Comparison of ENCODE assay signal across 9 cellular contexts in genomic region chr3:53250881-53251605, GRCh38. TPM values are rescaled to one million over a fixed set of nuclear protein-coding genes. Genes with fewer than 3 reads are reported as not detected.
DNase-seq lines count a peak whose midpoint lies in the region; ATAC-seq and TF ChIP-seq lines count a peak whose summit lies in the region.
"Had no signal": no experiment of that assay in that cellular context is flagged by ENCODE, and none has a peak within 500 bp of the region (broad histone marks: within the 10 kb centered on the region; RNA-seq: fewer than 3 reads in every experiment).

No MANE protein-coding gene starts in this region.

- no peak overlapping the region; the same call in 1 of the 2 replicates for H3K4ac ChIP-seq in H9 (ENCODE audit: low read depth, low read length)

- H3K4me3 ChIP-seq in AG04449 (ENCODE audit: low read depth, low read length) = peak overlapping the region; percentile 12; the same call in 1 of the 2 replicates
- H3K4me3 ChIP-seq in ascending aorta = no peak overlapping the region
- H3K4me3 ChIP-seq in lower lobe of right lung = peak overlapping the region; percentile 6
- H3K4me3 ChIP-seq in hepatocyte = no peak overlapping the region

- H3K4me1 ChIP-seq in H9 (ENCODE audit: insufficient read depth, low read length) = peaks cover 22% of the 10 kb centered on the region; the same call in 1 of the 2 replicates
- peaks cover 3 to 41% of the 10 kb centered on the region in 2 donors for H3K4me1 ChIP-seq in ascending aorta
- H3K4me1 ChIP-seq in lower lobe of right lung = peaks cover 75% of the 10 kb centered on the region
- peaks cover 21% of the 10 kb centered on the region for H3K4me1 ChIP-seq in hepatocyte (ENCODE audit: insufficient read depth)

- H2AFZ ChIP-seq in H9 (ENCODE audit: low read length) (no peak overlapping the region), hepatocyte (no peak overlapping the region)

- no peak overlapping the region for H2BK12ac ChIP-seq in H9 (ENCODE audit: insufficient read length, low read depth, low read length)

- CTCF ChIA-PET in AG04449 (lab: Yijun Ruan, JAX) = interaction anchor here (1.0 to 1.2 kb wide), 4 partner anchors 14 to 55 kb away, joined by 3 to 4 read pairs (median 4); no protein-coding TSS in a partner anchor

- no peak overlapping the region for H4K5ac ChIP-seq in H9 (ENCODE audit: insufficient read length, low read depth, low read length)

- H3K4me2 ChIP-seq in H9 (ENCODE audit: insufficient read depth, insufficient read length, low read length) (peak overlapping the region; percentile 17), hepatocyte (no peak overlapping the region)

- H3K27ac Mint-ChIP-seq in H9 = peak overlapping the region; percentile 53 to 98 (median 90)

- no peaks in the 10 kb centered on the region for H3K9me3 Mint-ChIP-seq in H9

- ATAC-seq in lower lobe of right lung (no peak), GM21381 (IDR thresholded peaks at IDR 0.05; ENCODE audit: unreplicated experiment) (no peak), GM21528 (IDR thresholded peaks at IDR 0.05; ENCODE audit: low FRiP score, unreplicated experiment) (no peak)
- ATAC-seq: T-helper 17 cell had no signal

- no peak overlapping the region for H3K56ac ChIP-seq in H9 (ENCODE audit: insufficient read length, low read depth, low read length)

- no peak overlapping the region for H3K23ac ChIP-seq in H9 (ENCODE audit: insufficient read length, low read depth, low read length)

- H3K36me3 ChIP-seq in ascending aorta (no peaks in the 10 kb centered on the region), lower lobe of right lung (no peaks in the 10 kb centered on the region), hepatocyte (replicated peaks; ENCODE audit: insufficient read depth, low read depth) (no peaks in the 10 kb centered on the region)

- DNase-seq in AG04449 (ENCODE audit: low read depth, low spot score) (no peak), H9 (no peak), ascending aorta (ENCODE audit: low spot score in 2 of 2) (no peak), lower lobe of right lung (no peak), mesenteric fat pad (ENCODE audit: low spot score) (no peak), hepatocyte (ENCODE audit: low spot score) (no peak)
- DNase-seq: T-helper 17 cell had no signal

- no peak for TF ChIP-seq CTCF in AG04449 (IDR thresholded peaks at IDR 0.05; ENCODE audit: insufficient read depth, low read length, missing control alignments)
- no peak for TF ChIP-seq CTCF in H9 (conservative IDR thresholded peaks at IDR 0.05)
- no peak for TF ChIP-seq CTCF in ascending aorta (IDR thresholded peaks at IDR 0.05)
- no peak for TF ChIP-seq CTCF in lower lobe of right lung (IDR thresholded peaks at IDR 0.05)
- no peak for TF ChIP-seq CTCF in hepatocyte (IDR thresholded peaks at IDR 0.05; ENCODE audit: poor library complexity)

- no peak overlapping the region for H3K9ac ChIP-seq in H9 (ENCODE audit: extremely low read depth, insufficient read length, low read length)

- POLR2A ChIA-PET in AG04449 (lab: Yijun Ruan, JAX) = interaction anchor here (0.7 kb wide), 1 partner anchor 8 kb away, joined by 3 read pairs; no protein-coding TSS in a partner anchor

- peak overlapping the region in 1 of 2 experiments; percentile 96; a peak in 3 of 5 replicates for H3K4me3 Mint-ChIP-seq in H9
- H3K4me3 Mint-ChIP-seq: T-helper 17 cell had no signal

- H3K27me3 Mint-ChIP-seq in H9 (ENCODE audit: low read depth) = no peaks in the 10 kb centered on the region; the same call in 1 of the 2 replicates
- H3K27me3 Mint-ChIP-seq: T-helper 17 cell had no signal

- H2BK15ac ChIP-seq in H9 (ENCODE audit: low read depth, low read length) = no peak overlapping the region

- no peak overlapping the region for H2AK5ac ChIP-seq in H9 (ENCODE audit: insufficient read length, low read length)

- H2BK20ac ChIP-seq in H9 (ENCODE audit: low read depth, low read length, poor library complexity, severe bottlenecking) = no peak overlapping the region

- peaks cover 54 to 68% of the 10 kb centered on the region in 2 experiments for H3K4me1 Mint-ChIP-seq in H9

- H3K27me3 ChIP-seq in H9 (ENCODE audit: insufficient read depth, low read length) = no peaks in the 10 kb centered on the region
- H3K27me3 ChIP-seq in ascending aorta = no peaks in the 10 kb centered on the region
- H3K27me3 ChIP-seq in lower lobe of right lung (ENCODE audit: low read depth) = no peaks in the 10 kb centered on the region
- H3K27me3 ChIP-seq in hepatocyte = no peaks in the 10 kb centered on the region

- H3K14ac ChIP-seq in H9 (ENCODE audit: insufficient read depth, low read length) = peak overlapping the region; percentile 39; the same call in 1 of the 2 replicates

- intact Hi-C loops in ascending aorta (cut with DNase I) = no loop called here
- intact Hi-C loops in lower lobe of right lung (cut with DNase I) = no loop called here

- no peak overlapping the region for H3K18ac ChIP-seq in H9 (ENCODE audit: insufficient read length, low read depth, low read length)

- no CpG with 5 or more reads among the region's 4 CpGs for WGBS in H9 (ENCODE audit: extremely low coverage, insufficient read length, low lambda C conversion rate)
- WGBS in hepatocyte (ENCODE audit: low lambda C conversion rate, missing lambda C conversion rate) = 97% methylated on average over 4 of the region's 4 CpGs

- no peak overlapping the region for H2BK120ac ChIP-seq in H9 (ENCODE audit: low read depth, low read length, poor library complexity, severe bottlenecking)

- no peak overlapping the region for H4K91ac ChIP-seq in H9 (ENCODE audit: insufficient read length, low read depth, low read length)

- peaks cover 2% of the 10 kb centered on the region for H3K79me1 ChIP-seq in H9 (ENCODE audit: insufficient read depth, low read depth, low read length, poor library complexity, severe bottlenecking)

- H3K9me2 ChIP-seq in hepatocyte (replicated peaks; ENCODE audit: insufficient read depth) = no peaks in the 10 kb centered on the region

- peaks cover 32 to 33% (median 32%) of the 10 kb centered on the region in 3 experiments; a peak in 6 of 7 replicates for H3K36me3 Mint-ChIP-seq in H9 (ENCODE audit: insufficient read depth in 1 of 3, low read depth in 3 of 3)

- no peak overlapping the region for H3T11ph ChIP-seq in H9 (ENCODE audit: low read length)

- H4K8ac ChIP-seq in H9 (replicated peaks; ENCODE audit: insufficient read length, low read depth, low read length) = no peak overlapping the region

- H3K23me2 ChIP-seq in H9 (ENCODE audit: insufficient read length, low read depth, low read length, poor library complexity, severe bottlenecking) = peaks cover 14% of the 10 kb centered on the region

- no peak overlapping the region for H2BK5ac ChIP-seq in H9 (ENCODE audit: insufficient read length, low read length)

- H3K79me2 ChIP-seq in H9 (ENCODE audit: insufficient read depth, low read length) (peaks cover 89% of the 10 kb centered on the region), hepatocyte (peaks cover 92% of the 10 kb centered on the region)

- H3K27ac ChIP-seq in H9 (ENCODE audit: insufficient read length, low read depth, low read length) = no peak overlapping the region
- peak overlapping the region; percentile 12 to 38 for H3K27ac ChIP-seq in ascending aorta
- peak overlapping the region; percentile 87 for H3K27ac ChIP-seq in lower lobe of right lung
- no peak overlapping the region for H3K27ac ChIP-seq in hepatocyte

- H3K9me3 ChIP-seq in H9 (ENCODE audit: control insufficient read depth, low read depth, low read length) = no peaks in the 10 kb centered on the region
- H3K9me3 ChIP-seq in ascending aorta = no peaks in the 10 kb centered on the region
- no peaks in the 10 kb centered on the region for H3K9me3 ChIP-seq in lower lobe of right lung
- H3K9me3 ChIP-seq in hepatocyte (ENCODE audit: low read depth) = no peaks in the 10 kb centered on the region

- H4K20me1 ChIP-seq in H9 (ENCODE audit: control insufficient read depth, insufficient read depth, insufficient read length) = peaks cover 2% of the 10 kb centered on the region
- H4K20me1 ChIP-seq in hepatocyte (ENCODE audit: insufficient read depth, poor library complexity, severe bottlenecking) = peaks cover 70% of the 10 kb centered on the region

RNA-seq across cellular contexts. Expression of gene TKT, which starts 4.8 kb away (rescaled TPM):
- total RNA-seq in H9 (2021) = 650 and 676 TPM in 2 replicates
- total RNA-seq in ascending aorta = 219 TPM
- 437 TPM for total RNA-seq in lower lobe of right lung
- total RNA-seq in mesenteric fat pad = 416 TPM
- total RNA-seq in hepatocyte = 222 and 265 TPM in 2 replicates
- 136 and 149 TPM in 2 replicates for polyA plus RNA-seq in hepatocyte

Comparison
In these comparisons a context has a peak if more than half of its experiments do, and no peak if none do; other contexts are left out.
1. H3K4me3 ChIP-seq: peak in AG04449 (single experiment) and lower lobe of right lung (single experiment); none in ascending aorta (0 of 2) and hepatocyte (single experiment).
2. H3K27ac ChIP-seq: peak in ascending aorta (2 of 2) and lower lobe of right lung (single experiment); none in H9 (single experiment) and hepatocyte (single experiment).